24 cellular contexts compared by ENCODE assay signal in the genomic region with DNA sequence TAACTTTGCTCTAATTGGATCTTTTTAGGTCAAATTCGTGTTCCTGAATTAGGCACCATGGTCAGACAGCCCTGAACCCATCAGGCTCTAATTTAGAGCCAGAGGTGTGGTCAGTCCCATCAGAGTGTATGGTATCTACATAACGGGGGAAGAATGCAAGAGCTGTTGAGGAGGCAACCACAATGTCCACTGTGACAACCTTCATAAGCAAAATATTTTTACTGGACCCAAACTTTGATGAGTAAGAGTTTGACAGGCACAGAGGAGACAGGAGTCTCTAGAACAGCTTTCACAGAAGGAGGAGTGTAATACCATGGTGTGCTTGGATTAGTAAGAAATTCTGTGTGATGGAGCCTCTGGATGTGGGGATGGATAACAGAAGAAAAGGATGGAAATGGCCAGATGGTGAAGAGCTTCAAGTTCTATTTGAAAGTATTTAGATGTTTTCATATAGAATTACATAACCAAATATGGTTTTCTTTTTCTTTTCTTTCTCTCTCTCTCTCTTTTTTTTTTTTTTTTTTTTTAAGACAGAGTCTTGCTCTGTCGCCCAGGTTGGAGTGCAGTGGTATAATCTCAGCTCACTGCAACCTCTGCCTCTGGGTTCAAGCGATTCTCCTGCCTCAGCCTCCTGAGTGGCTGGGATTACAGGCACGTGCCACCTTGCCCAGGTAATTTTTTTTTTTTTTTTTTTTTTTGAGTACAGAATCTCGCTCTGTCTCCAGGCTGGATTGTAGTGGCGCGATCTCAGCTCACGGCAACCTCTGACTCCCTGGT. TPM values are rescaled to one million over a fixed set of nuclear protein-coding genes. Genes with fewer than 3 reads are reported as not detected.
A peak's percentile ranks its signal among the peaks of the same experiment; 100 is the strongest.
DNase-seq lines count a peak whose midpoint lies in the region; ATAC-seq and TF ChIP-seq lines count a peak whose summit lies in the region.
"Had no signal": no experiment of that assay in that cellular context is flagged by ENCODE, and none has a peak within 500 bp of the region (broad histone marks: within the 10 kb centered on the region; RNA-seq: fewer than 3 reads in every experiment).

No MANE protein-coding gene starts in this region.

- H3K27ac ChIP-seq in brain microvascular endothelial cell = peak overlapping the region; percentile 24

- in situ Hi-C loops in brain microvascular endothelial cell (cut with HindIII; ENCODE audit: low pct_ligation_motif_present, low sequenced_read_pairs) = loop anchor here (25.0 kb wide), 2 partner anchors 316 to 541 kb away; no protein-coding TSS in a partner anchor

- TF ChIP-seq CTCF in brain microvascular endothelial cell (IDR thresholded peaks at IDR 0.05; ENCODE audit: low read depth, low read length, missing control alignments) = no peak

- H3K36me3 ChIP-seq in brain microvascular endothelial cell (replicated peaks) = no peaks in the 10 kb centered on the region
- no peaks in the 10 kb centered on the region for H3K36me3 ChIP-seq in MG63

- no peaks in the 10 kb centered on the region for H3K36me3 Mint-ChIP-seq in activated CD8-positive, alpha-beta T cell treated with anti-CD3 and anti-CD28 coated beads, Interleukin-2, amount 10 ng/mL, durations not matched to agents 7 days and 5 days (ENCODE audit: low read depth)
- H3K36me3 Mint-ChIP-seq: brain; CD4-positive, alpha-beta memory T cell had no signal

- H3K27me3 Mint-ChIP-seq in activated CD8-positive, alpha-beta T cell treated with anti-CD3 and anti-CD28 coated beads, Interleukin-2, amount 10 ng/mL, durations not matched to agents 7 days and 5 days (ENCODE audit: low read depth) = peaks cover 7% of the 10 kb centered on the region
- H3K27me3 Mint-ChIP-seq: dendritic cell treated with granulocyte-macrophage colony-stimulating factor and Interleukin-4, amounts not matched to agents 40 ng/mL and 50 ng/mL, for 4 days had no signal

- CTCF ChIA-PET in activated CD8-positive, alpha-beta T cell treated with anti-CD3 and anti-CD28 coated beads, Interleukin-2, amount 10 ng/mL, durations not matched to agents 7 days and 5 days (lab: Charles Lee) = no interaction called here

- H3K27me3 ChIP-seq in brain microvascular endothelial cell (replicated peaks) = no peaks in the 10 kb centered on the region
- no peaks in the 10 kb centered on the region for H3K27me3 ChIP-seq in MG63

- no peak overlapping the region for H3K4me3 ChIP-seq in brain microvascular endothelial cell (ENCODE audit: low read depth, low read length)
- H3K4me3 ChIP-seq in MG63 = no peak overlapping the region
- H3K4me3 ChIP-seq: mucosa of descending colon had no signal

- H3K27ac Mint-ChIP-seq in activated CD8-positive, alpha-beta T cell treated with anti-CD3 and anti-CD28 coated beads, Interleukin-2, amount 10 ng/mL, durations not matched to agents 7 days and 5 days = no peak overlapping the region
- H3K27ac Mint-ChIP-seq: activated CD8-positive, alpha-beta T cell treated with anti-CD3 and anti-CD28 coated beads for 36 hours; brain; CD4-positive, alpha-beta memory T cell; dendritic cell treated with granulocyte-macrophage colony-stimulating factor and Interleukin-4, amounts not matched to agents 40 ng/mL and 50 ng/mL, for 4 days had no signal

- ATAC-seq in activated CD8-positive, alpha-beta T cell treated with anti-CD3 and anti-CD28 coated beads, Interleukin-2, amount 10 ng/mL, durations not matched to agents 7 days and 5 days = no peak
- ATAC-seq: activated CD8-positive, alpha-beta T cell treated with anti-CD3 and anti-CD28 coated beads for 36 hours; HepG2; mucosa of descending colon had no signal

- peaks cover 3% of the 10 kb centered on the region for H3K9me3 ChIP-seq in MG63
- H3K9me3 ChIP-seq: mucosa of descending colon had no signal

- H3K9me3 Mint-ChIP-seq in activated CD8-positive, alpha-beta T cell treated with anti-CD3 and anti-CD28 coated beads, Interleukin-2, amount 10 ng/mL, durations not matched to agents 7 days and 5 days (ENCODE audit: insufficient read depth) = no peaks in the 10 kb centered on the region
- H3K9me3 Mint-ChIP-seq: activated CD8-positive, alpha-beta T cell treated with anti-CD3 and anti-CD28 coated beads for 36 hours; dendritic cell treated with granulocyte-macrophage colony-stimulating factor and Interleukin-4, amounts not matched to agents 40 ng/mL and 50 ng/mL, for 4 days had no signal

- H3K4me1 Mint-ChIP-seq in activated CD8-positive, alpha-beta T cell treated with anti-CD3 and anti-CD28 coated beads, Interleukin-2, amount 10 ng/mL, durations not matched to agents 7 days and 5 days (ENCODE audit: low read depth) = peaks cover 5% of the 10 kb centered on the region
- H3K4me1 Mint-ChIP-seq: CD4-positive, alpha-beta memory T cell had no signal

- POLR2A ChIA-PET in activated CD8-positive, alpha-beta T cell treated with anti-CD3 and anti-CD28 coated beads, Interleukin-2, amount 10 ng/mL, durations not matched to agents 7 days and 5 days (lab: Charles Lee) = no interaction called here

- H3K4me3 Mint-ChIP-seq in activated CD8-positive, alpha-beta T cell treated with anti-CD3 and anti-CD28 coated beads, Interleukin-2, amount 10 ng/mL, durations not matched to agents 7 days and 5 days = no peak overlapping the region
- H3K4me3 Mint-ChIP-seq: activated CD8-positive, alpha-beta T cell treated with anti-CD3 and anti-CD28 coated beads for 36 hours; brain; CD4-positive, alpha-beta memory T cell; dendritic cell treated with granulocyte-macrophage colony-stimulating factor and Interleukin-4, amounts not matched to agents 40 ng/mL and 50 ng/mL, for 4 days had no signal

- DNase-seq in EH (ENCODE audit: low read depth) = peak; percentile 66
- DNase-seq in HS-5 (ENCODE audit: low read depth) = peak; percentile 49
- peak; percentile 79 for DNase-seq in brain microvascular endothelial cell
- DNase-seq in myocyte (ENCODE audit: low read depth) = peak; percentile 53
- no peak for DNase-seq in activated CD4-positive, CD25-positive, alpha-beta regulatory T cell (lab: John Stamatoyannopoulos, UW)
- DNase-seq in MG63 = no peak
- no peak for DNase-seq in activated CD4-positive, alpha-beta T cell treated with anti-CD3 and anti-CD28 coated beads, Interleukin-2, amount 50 U/mL, for 1 hour
- DNase-seq in activated CD8-positive, alpha-beta T cell treated with anti-CD3 and anti-CD28 coated beads, Interleukin-2, amount 10 ng/mL, durations not matched to agents 7 days and 5 days = no peak
- DNase-seq: activated CD8-positive, alpha-beta T cell treated with anti-CD3 and anti-CD28 coated beads for 36 hours; activated naive CD4-positive, alpha-beta T cell treated with anti-CD3 and anti-CD28 coated beads, Interleukin-2, amount 50 U/mL, for 16 hours; activated T-cell treated with anti-CD3 and anti-CD28 coated beads, Interleukin-2, amount 50 U/mL, for 48 hours; CD4-positive, alpha-beta memory T cell; mucosa of descending colon; NCI-H146; NCI-H82; T-helper 2 cell had no signal

RNA-seq across cellular contexts. Expression of a gene that starts 24.9 kb away (rescaled TPM):
- not detected in 2 replicates for total RNA-seq in myocyte
- not detected for polyA plus RNA-seq in myocyte (2012)
- total RNA-seq in MG63 (2014; rRNA removed; shearing (Covaris generic); ENCODE audit: low replicate concordance) = not detected in 2 replicates
- total RNA-seq in activated CD8-positive, alpha-beta T cell treated with anti-CD3 and anti-CD28 coated beads, Interleukin-2, amount 10 ng/mL, durations not matched to agents 7 days and 5 days = not detected
- total RNA-seq: activated CD8-positive, alpha-beta T cell treated with anti-CD3 and anti-CD28 coated beads for 36 hours; CD4-positive, alpha-beta memory T cell; endothelial cell of umbilical vein; HepG2; liver; MCF 10A; mucosa of descending colon; SK-MEL-5; temporal lobe had no signal
- polyA plus RNA-seq: CD4-positive, alpha-beta memory T cell; endothelial cell of umbilical vein; HepG2; liver had no signal

Comparison
In these comparisons a context has a peak if more than half of its experiments do, and no peak if none do; other contexts are left out.
1. DNase-seq: peak in EH (single experiment), HS-5 (single experiment), brain microvascular endothelial cell (single experiment) and myocyte (single experiment); none in activated CD4-positive, CD25-positive, alpha-beta regulatory T cell (0 of 4), MG63 (single experiment), activated CD4-positive, alpha-beta T cell treated with anti-CD3 and anti-CD28 coated beads, Interleukin-2, amount 50 U/mL, for 1 hour (single experiment) and activated CD8-positive, alpha-beta T cell treated with anti-CD3 and anti-CD28 coated beads, Interleukin-2, amount 10 ng/mL, durations not matched to agents 7 days and 5 days (single experiment).